1 cellular context compared by ENCODE assay signal in genomic region chr3:42161050-42161935, GRCh38.
TF ChIP-seq lines count a peak whose summit lies in the region.

No MANE protein-coding gene starts in this region.

TF ChIP-seq in IMR-90, 13 proteins besides CTCF, POLR2A, EP300 and RAD21:
- TF ChIP-seq BHLHE40 (IDR thresholded peaks at IDR 0.05; ENCODE audit: low read depth, low read length) = no peak
- no peak for TF ChIP-seq CEBPB (IDR thresholded peaks at IDR 0.05; ENCODE audit: low read depth, low read length)
- TF ChIP-seq, protein P1, sequence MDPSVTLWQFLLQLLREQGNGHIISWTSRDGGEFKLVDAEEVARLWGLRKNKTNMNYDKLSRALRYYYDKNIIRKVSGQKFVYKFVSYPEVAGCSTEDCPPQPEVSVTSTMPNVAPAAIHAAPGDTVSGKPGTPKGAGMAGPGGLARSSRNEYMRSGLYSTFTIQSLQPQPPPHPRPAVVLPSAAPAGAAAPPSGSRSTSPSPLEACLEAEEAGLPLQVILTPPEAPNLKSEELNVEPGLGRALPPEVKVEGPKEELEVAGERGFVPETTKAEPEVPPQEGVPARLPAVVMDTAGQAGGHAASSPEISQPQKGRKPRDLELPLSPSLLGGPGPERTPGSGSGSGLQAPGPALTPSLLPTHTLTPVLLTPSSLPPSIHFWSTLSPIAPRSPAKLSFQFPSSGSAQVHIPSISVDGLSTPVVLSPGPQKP (IDR thresholded peaks at IDR 0.05; ENCODE audit: borderline replicate concordance, low read depth, low read length) = no peak
- no peak for TF ChIP-seq MAFK (IDR thresholded peaks at IDR 0.05; ENCODE audit: low read depth, low read length)
- no peak for TF ChIP-seq MAZ (IDR thresholded peaks at IDR 0.05; ENCODE audit: borderline replicate concordance, low read depth, low read length)
